In the genomic region with DNA sequence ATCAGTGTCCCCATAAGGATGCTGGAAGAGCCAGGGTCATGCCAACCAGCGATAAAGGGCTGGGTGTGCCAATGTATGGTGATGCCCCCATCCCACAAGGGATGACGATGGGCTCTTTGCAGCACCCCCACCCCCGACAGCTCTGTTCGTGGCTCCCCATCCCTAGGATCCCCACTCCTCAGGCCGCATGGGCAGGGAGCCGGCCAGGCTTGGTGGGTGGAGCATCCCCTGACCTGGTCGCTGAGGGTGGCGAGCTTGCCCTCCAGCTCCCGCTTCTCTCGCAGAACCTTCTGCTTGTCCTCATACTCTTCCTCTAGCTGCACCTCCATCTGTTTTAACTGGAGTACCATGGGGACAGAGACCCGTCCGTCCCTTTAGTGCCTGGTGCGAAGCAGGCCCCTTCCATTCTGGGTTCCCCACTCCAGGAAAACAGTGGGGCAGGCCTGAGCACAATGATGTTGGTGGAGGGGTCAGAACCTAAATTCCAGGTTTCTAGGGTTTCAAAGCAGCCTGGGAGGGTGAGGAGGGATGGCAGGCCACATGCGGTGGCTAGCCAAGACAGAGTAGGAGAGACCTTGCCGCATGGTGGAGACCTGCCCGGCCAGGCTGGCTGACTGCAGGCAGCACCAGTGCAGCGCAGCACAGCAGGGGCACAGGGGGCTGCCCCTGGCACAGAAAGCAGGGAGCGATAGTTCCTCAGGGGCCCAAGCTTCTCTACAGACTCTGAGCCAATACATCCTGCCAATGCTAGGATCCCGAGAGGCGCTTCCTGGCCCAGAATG, we compare ENCODE assay signal across 20 cellular contexts. TPM values are rescaled to one million over a fixed set of nuclear protein-coding genes. Genes with fewer than 3 reads are reported as not detected.
DNase-seq lines count a peak whose midpoint lies in the region; ATAC-seq and TF ChIP-seq lines count a peak whose summit lies in the region.
"Had no signal": no experiment of that assay in that cellular context is flagged by ENCODE, and none has a peak within 500 bp of the region (broad histone marks: within the 10 kb centered on the region; RNA-seq: fewer than 3 reads in every experiment).

No MANE protein-coding gene starts in this region.

- H3K4me1 Mint-ChIP-seq in activated CD4-positive, alpha-beta T cell treated with anti-CD3 and anti-CD28 coated beads, Interleukin-2, amount 10 ng/mL, durations not matched to agents 7 days and 5 days, result no peaks in the 10 kb centered on the region
- H3K4me1 Mint-ChIP-seq in nephron progenitor cell, result peaks cover 44% of the 10 kb centered on the region
- H3K4me1 Mint-ChIP-seq in stimulated activated naive B cell treated with anti-CD40 and anti-IgM and Interleukin-4, amounts not matched to agents 10 μg/mL and 1 μg/mL and 100 μg/mL, for 72 hours, result no peaks in the 10 kb centered on the region
- no peaks in the 10 kb centered on the region for H3K4me1 Mint-ChIP-seq in T-cell
- H3K4me1 Mint-ChIP-seq: CD14-positive monocyte had no signal

- no peak overlapping the region for H3K4me2 ChIP-seq in BLaER1
- H3K4me2 ChIP-seq: A549, GM23338 had no signal

- DNase-seq in activated CD4-positive, alpha-beta T cell treated with anti-CD3 and anti-CD28 coated beads, Interleukin-2, amount 10 ng/mL, durations not matched to agents 7 days and 5 days, result no peak
- DNase-seq in activated CD4-positive, alpha-beta T cell treated with anti-CD3 and anti-CD28 coated beads for 1 hour, result no peak
- no peak for DNase-seq in nephron progenitor cell
- DNase-seq in stimulated activated naive B cell treated with anti-CD40 and anti-IgM and Interleukin-4, amounts not matched to agents 10 μg/mL and 1 μg/mL and 100 μg/mL, for 72 hours, result no peak
- no peak for DNase-seq in T-cell
- DNase-seq: AML-193, DMS153, DMS79, GF-D8, H7, HFFc6 had no signal

- no peak for ATAC-seq in stimulated activated naive B cell treated with anti-CD40 and anti-IgM and Interleukin-4, amounts not matched to agents 10 μg/mL and 1 μg/mL and 100 μg/mL, for 72 hours (replicated peaks)
- ATAC-seq in T-cell (replicated peaks in 1 of 4) (no peak), HG03571 (IDR thresholded peaks at IDR 0.05; ENCODE audit: unreplicated experiment) (no peak)
- ATAC-seq: A549, GM23338, HCT116 had no signal

- CTCF ChIA-PET in activated CD4-positive, alpha-beta T cell treated with anti-CD3 and anti-CD28 coated beads, Interleukin-2, amount 10 ng/mL, durations not matched to agents 7 days and 5 days (lab: Charles Lee), result interaction anchor here (1.4 to 3.7 kb wide), 3 partner anchors 10 to 23 kb away, joined by 4 to 16 read pairs (median 6); no protein-coding TSS in a partner anchor
- CTCF ChIA-PET in T-cell (lab: Charles Lee), result no interaction called here

- no peaks in the 10 kb centered on the region for H3K9me3 ChIP-seq in BLaER1
- H3K9me3 ChIP-seq: A549 had no signal

- POLR2A ChIA-PET in activated CD4-positive, alpha-beta T cell treated with anti-CD3 and anti-CD28 coated beads, Interleukin-2, amount 10 ng/mL, durations not matched to agents 7 days and 5 days (lab: Charles Lee), result no interaction called here
- POLR2A ChIA-PET in T-cell (lab: Charles Lee), result no interaction called here

- no peak for TF ChIP-seq CTCF in nephron progenitor cell (IDR thresholded peaks at IDR 0.05)

- 0 out of 2 replicates have a peak overlapping the region, but pooled peaks have one; percentile 38 for H3K27ac ChIP-seq in BLaER1
- H3K27ac ChIP-seq: 22Rv1, A549 had no signal

- peaks cover 58% of the 10 kb centered on the region for H3K4me1 ChIP-seq in BLaER1
- H3K4me1 ChIP-seq: A549 had no signal

- no peaks in the 10 kb centered on the region for H3K27me3 Mint-ChIP-seq in activated CD4-positive, alpha-beta T cell treated with anti-CD3 and anti-CD28 coated beads, Interleukin-2, amount 10 ng/mL, durations not matched to agents 7 days and 5 days
- H3K27me3 Mint-ChIP-seq in nephron progenitor cell (ENCODE audit: low read depth, poor library complexity) (peaks cover 3% of the 10 kb centered on the region), T-cell (no peaks in the 10 kb centered on the region)
- no peaks in the 10 kb centered on the region for H3K27me3 Mint-ChIP-seq in stimulated activated naive B cell treated with anti-CD40 and anti-IgM and Interleukin-4, amounts not matched to agents 10 μg/mL and 1 μg/mL and 100 μg/mL, for 72 hours
- H3K27me3 Mint-ChIP-seq: CD4-positive, alpha-beta memory T cell; IgD-negative memory B cell had no signal

- H3K4me3 ChIP-seq in BLaER1, result no peak overlapping the region
- H3K4me3 ChIP-seq: A549, GM23338 had no signal

- H3K27me3 ChIP-seq in BLaER1, result no peaks in the 10 kb centered on the region

- H3K9ac ChIP-seq in BLaER1, result 0 out of 2 replicates have a peak overlapping the region, but pooled peaks have one; percentile 24

- H3K27ac Mint-ChIP-seq in activated CD4-positive, alpha-beta T cell treated with anti-CD3 and anti-CD28 coated beads, Interleukin-2, amount 10 ng/mL, durations not matched to agents 7 days and 5 days, result peak overlapping the region; percentile 13
- H3K27ac Mint-ChIP-seq in nephron progenitor cell, result peak overlapping the region; percentile 54
- peak overlapping the region; percentile 65 for H3K27ac Mint-ChIP-seq in stimulated activated naive B cell treated with anti-CD40 and anti-IgM and Interleukin-4, amounts not matched to agents 10 μg/mL and 1 μg/mL and 100 μg/mL, for 72 hours
- no peak overlapping the region for H3K27ac Mint-ChIP-seq in T-cell
- H3K27ac Mint-ChIP-seq: GM23338, HFFc6 had no signal

- no peak overlapping the region for H3K4me3 Mint-ChIP-seq in activated CD4-positive, alpha-beta T cell treated with anti-CD3 and anti-CD28 coated beads, Interleukin-2, amount 10 ng/mL, durations not matched to agents 7 days and 5 days
- H3K4me3 Mint-ChIP-seq in nephron progenitor cell (no peak overlapping the region), T-cell (no peak overlapping the region)
- H3K4me3 Mint-ChIP-seq in stimulated activated naive B cell treated with anti-CD40 and anti-IgM and Interleukin-4, amounts not matched to agents 10 μg/mL and 1 μg/mL and 100 μg/mL, for 72 hours, result no peak overlapping the region
- H3K4me3 Mint-ChIP-seq: CD14-positive monocyte; CD4-positive, alpha-beta memory T cell; GM23338; HFFc6; IgD-negative memory B cell had no signal

- H3K9me3 Mint-ChIP-seq in activated CD4-positive, alpha-beta T cell treated with anti-CD3 and anti-CD28 coated beads, Interleukin-2, amount 10 ng/mL, durations not matched to agents 7 days and 5 days, result no peaks in the 10 kb centered on the region
- H3K9me3 Mint-ChIP-seq in nephron progenitor cell (no peaks in the 10 kb centered on the region), T-cell (no peaks in the 10 kb centered on the region)
- no peaks in the 10 kb centered on the region for H3K9me3 Mint-ChIP-seq in stimulated activated naive B cell treated with anti-CD40 and anti-IgM and Interleukin-4, amounts not matched to agents 10 μg/mL and 1 μg/mL and 100 μg/mL, for 72 hours
- H3K9me3 Mint-ChIP-seq: CD14-positive monocyte; CD4-positive, alpha-beta memory T cell; HFFc6; IgD-negative memory B cell had no signal

- peaks cover 100% of the 10 kb centered on the region for H3K36me3 ChIP-seq in BLaER1

- peaks cover 21% of the 10 kb centered on the region for H3K36me3 Mint-ChIP-seq in activated CD4-positive, alpha-beta T cell treated with anti-CD3 and anti-CD28 coated beads, Interleukin-2, amount 10 ng/mL, durations not matched to agents 7 days and 5 days (ENCODE audit: low read depth)
- peaks cover 28% of the 10 kb centered on the region for H3K36me3 Mint-ChIP-seq in nephron progenitor cell (ENCODE audit: low read depth)
- peaks cover 46 to 80% of the 10 kb centered on the region in 2 donors for H3K36me3 Mint-ChIP-seq in stimulated activated naive B cell treated with anti-CD40 and anti-IgM and Interleukin-4, amounts not matched to agents 10 μg/mL and 1 μg/mL and 100 μg/mL, for 72 hours
- peaks cover 53% of the 10 kb centered on the region for H3K36me3 Mint-ChIP-seq in T-cell

- H4K20me1 ChIP-seq in BLaER1, result peaks cover 100% of the 10 kb centered on the region

RNA-seq across cellular contexts. Expression of a gene that starts 50.3 kb away (rescaled TPM):
- 1 to 10 TPM; 1.6 to 1.7 TPM for total RNA-seq in activated CD4-positive, alpha-beta T cell treated with anti-CD3 and anti-CD28 coated beads, Interleukin-2, amount 10 ng/mL, durations not matched to agents 7 days and 5 days
- total RNA-seq in T-cell, result 1 to 10 TPM; 2.4 to 5.7 (median 4.6) TPM

Comparison
In these comparisons a context has a peak if more than half of its experiments do, and no peak if none do; other contexts are left out.
1. H3K27ac Mint-ChIP-seq: peak in activated CD4-positive, alpha-beta T cell treated with anti-CD3 and anti-CD28 coated beads, Interleukin-2, amount 10 ng/mL, durations not matched to agents 7 days and 5 days (single experiment), nephron progenitor cell (single experiment) and stimulated activated naive B cell treated with anti-CD40 and anti-IgM and Interleukin-4, amounts not matched to agents 10 μg/mL and 1 μg/mL and 100 μg/mL, for 72 hours (single experiment); none in T-cell (0 of 2).